ENCODE assay signal across 33 cellular contexts in the genomic region with DNA sequence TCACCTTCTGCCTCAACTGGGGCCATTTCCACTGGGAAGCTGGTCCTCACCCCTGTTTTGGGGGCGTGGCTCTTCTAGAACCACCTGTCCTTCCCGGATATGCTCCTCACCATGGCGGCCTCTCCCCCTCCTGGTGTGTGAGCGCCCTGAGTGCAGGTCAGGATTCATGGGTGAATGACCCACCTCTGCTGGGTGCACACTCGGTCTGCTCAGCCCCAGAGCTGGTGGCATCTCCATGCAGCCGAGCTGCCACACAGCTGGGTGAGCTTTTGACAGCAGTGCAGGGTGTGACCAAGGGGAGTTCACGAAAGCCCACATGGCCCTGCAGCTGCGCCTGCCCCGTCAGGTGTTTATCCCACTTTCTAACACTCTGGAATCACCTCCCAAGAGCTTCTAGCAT. TPM values are rescaled to one million over a fixed set of nuclear protein-coding genes. Genes with fewer than 3 reads are reported as not detected.
A peak's percentile ranks its signal among the peaks of the same experiment; 100 is the strongest.
DNase-seq lines count a peak whose midpoint lies in the region; ATAC-seq, FAIRE-seq and TF ChIP-seq lines count a peak whose summit lies in the region.
"Had no signal": no experiment of that assay in that cellular context is flagged by ENCODE, and none has a peak within 500 bp of the region (broad histone marks: within the 10 kb centered on the region; RNA-seq: fewer than 3 reads in every experiment).

No MANE protein-coding gene starts in this region.

- TF ChIP-seq POLR2A in thyroid gland (IDR thresholded peaks at IDR 0.05) = no peak

- 62 to 80% methylated on average over 9 of the region's 9 CpGs for WGBS in thyroid gland, 2 donors

- no peaks in the 10 kb centered on the region for H3K9me2 ChIP-seq in OCI-LY7 (ENCODE audit: insufficient read depth, low read length)

- H3K4me2 ChIP-seq in OCI-LY7 (ENCODE audit: low read length) = peak overlapping the region; percentile 75

- H3K4me3 Mint-ChIP-seq in memory B cell = no peak overlapping the region
- H3K4me3 Mint-ChIP-seq: mesothelial cell of epicardium; naive thymus-derived CD4-positive, alpha-beta T cell; T-cell; WTC11 had no signal

- H3K4me1 Mint-ChIP-seq in memory B cell = peaks cover 29% of the 10 kb centered on the region
- H3K4me1 Mint-ChIP-seq: T-cell, WTC11 had no signal

- intact Hi-C loops in OCI-LY7 (cut with micrococcal nuclease; ENCODE audit: unreplicated experiment) = loop anchor here (1.0 kb wide), 2 partner anchors 30 to 41 kb away; no protein-coding TSS in a partner anchor
- intact Hi-C loops in thyroid gland (cut with DNase I) = no loop called here
- intact Hi-C loops in cardiac septum (cut with DNase I) = no loop called here

- no peaks in the 10 kb centered on the region for H3K27me3 Mint-ChIP-seq in memory B cell
- H3K27me3 Mint-ChIP-seq: naive thymus-derived CD4-positive, alpha-beta T cell; T-cell had no signal

- H3K27ac Mint-ChIP-seq in memory B cell = peak overlapping the region; percentile 60
- H3K27ac Mint-ChIP-seq: mesothelial cell of epicardium; naive thymus-derived CD4-positive, alpha-beta T cell; T-cell; WTC11 had no signal

- FAIRE-seq in GM18507 (lab: Jason Lieb, UNC) = peak; percentile 38
- FAIRE-seq: GM19239, H1 had no signal

- peak; percentile 70 for ATAC-seq in memory B cell (ENCODE audit: low read depth)
- ATAC-seq: left lung; naive thymus-derived CD4-positive, alpha-beta T cell; psoas muscle; sciatic nerve; T-cell; WTC11 had no signal

- POLR2A ChIA-PET in OCI-LY7 (lab: Charles Lee) = interaction anchor here (0.6 to 1.7 kb wide), 8 partner anchors 8 to 90 kb away, joined by 3 to 6 read pairs (median 4); partner anchors contain the start of genes FDXR and NAT9
- POLR2A ChIA-PET in HEK293T (lab: Yijun Ruan, JAX) = interaction anchor here (1.3 to 1.9 kb wide), 3 partner anchors 10 to 41 kb away, joined by 3 to 6 read pairs (median 3); partner anchors contain the start of gene FDXR

- peak overlapping the region; percentile 60 for H3K27ac ChIP-seq in OCI-LY7 (ENCODE audit: low read depth, low read length, poor library complexity, severe bottlenecking)
- H3K27ac ChIP-seq in thyroid gland = peak overlapping the region in 1 of 3 donors; percentile 64
- H3K27ac ChIP-seq: ascending aorta, C4-2B, coronary artery, epithelial cell of prostate, left lung, psoas muscle, SJSA1, tibial nerve had no signal

- no peaks in the 10 kb centered on the region for H3K27me3 ChIP-seq in thyroid gland
- H3K27me3 ChIP-seq: ascending aorta, left lung, SJSA1, tibial nerve had no signal

- no peaks in the 10 kb centered on the region for H4K20me1 ChIP-seq in OCI-LY7 (ENCODE audit: insufficient read depth, low read length)

- no TSS peak for BruUV-seq in OCI-LY7 (replicated peaks; lab: Mats Ljungman, UMichigan)

- TF ChIP-seq CTCF in OCI-LY7 (conservative IDR thresholded peaks at IDR 0.05; ENCODE audit: low read length) (no peak), thyroid gland (IDR thresholded peaks at IDR 0.05) (no peak)

- H3K36me3 ChIP-seq in OCI-LY7 (ENCODE audit: insufficient read depth, low read length) = no peaks in the 10 kb centered on the region
- no peaks in the 10 kb centered on the region for H3K36me3 ChIP-seq in thyroid gland

- no peaks in the 10 kb centered on the region for H3K9me3 Mint-ChIP-seq in memory B cell
- H3K9me3 Mint-ChIP-seq: mesothelial cell of epicardium; naive thymus-derived CD4-positive, alpha-beta T cell; T-cell; WTC11 had no signal

- H3K9me3 ChIP-seq in OCI-LY7 (ENCODE audit: low read length) (no peaks in the 10 kb centered on the region), thyroid gland (no peaks in the 10 kb centered on the region)
- H3K9me3 ChIP-seq: ascending aorta, left lung, psoas muscle, SJSA1, tibial nerve had no signal

- H3K4me1 ChIP-seq in OCI-LY7 (ENCODE audit: insufficient read depth, low read length, poor library complexity, severe bottlenecking) (peaks cover 40% of the 10 kb centered on the region), thyroid gland (peaks cover 38 to 72% of the 10 kb centered on the region in 2 donors)
- H3K4me1 ChIP-seq: ascending aorta, left lung, psoas muscle, SJSA1, tibial nerve had no signal

- H3K79me2 ChIP-seq in OCI-LY7 (ENCODE audit: insufficient read depth, low read depth, low read length) = no peaks in the 10 kb centered on the region

- peaks cover 7% of the 10 kb centered on the region for H3K36me3 Mint-ChIP-seq in memory B cell
- H3K36me3 Mint-ChIP-seq: WTC11 had no signal

- H3K4me3 ChIP-seq in OCI-LY7 (ENCODE audit: low read depth, low read length, poor library complexity, severe bottlenecking) (peak overlapping the region; percentile 0), thyroid gland (replicated peaks in 1 of 3) (no peak overlapping the region)
- H3K4me3 ChIP-seq: ascending aorta, coronary artery, left lung, psoas muscle, SJSA1, tibial nerve had no signal

- DNase-seq in GM18507 (ENCODE audit: extremely low spot score, insufficient read length, low read depth) (peak; percentile 23), OCI-LY7 (ENCODE audit: low spot score) (peak; percentile 92), memory B cell (ENCODE audit: low spot score in 2 of 2) (no peak), thyroid gland (peak; percentile 62 to 64), cardiac septum (ENCODE audit: low spot score) (no peak), HEK293T (ENCODE audit: extremely low spot score) (no peak), HPDE6-E6E7 (ENCODE audit: extremely low spot score) (no peak)
- DNase-seq: activated T-cell treated with anti-CD3 and anti-CD28 coated beads, Interleukin-2, amount 50 U/mL, for 48 hours; caudate nucleus; DMS79; effector CD8-positive, alpha-beta T cell; GDM1; KBM-7; naive thymus-derived CD4-positive, alpha-beta T cell; NCI-H2029; NCI-H226; nucleus accumbens; psoas muscle; RPMI8226; stimulated activated CD4-positive, alpha-beta T cell treated with anti-CD3 and anti-CD28 coated beads, Interleukin-4, amount 100 ng/mL, for 1 hour; T-cell had no signal

- 0 out of 2 replicates have a peak overlapping the region, but pooled peaks have one; percentile 24 for H2AFZ ChIP-seq in OCI-LY7 (ENCODE audit: low read length)

- CTCF ChIA-PET in OCI-LY7 (lab: Charles Lee; ENCODE audit: unreplicated experiment) (interaction anchor here (0.6 to 3.4 kb wide), 10 partner anchors 12 to 129 kb away, joined by 3 to 16 read pairs (median 5); no protein-coding TSS in a partner anchor), HEK293T (lab: Yijun Ruan, JAX) (interaction anchor here (0.8 to 3.0 kb wide), 3 partner anchors 11 to 30 kb away, joined by 3 to 15 read pairs (median 8); no protein-coding TSS in a partner anchor)

TF ChIP-seq in HEK293T, 16 proteins besides CTCF, POLR2A, EP300 and RAD21:
- no peak for TF ChIP-seq ELF4 (IDR thresholded peaks at IDR 0.05)
- TF ChIP-seq FOXK2 (IDR thresholded peaks at IDR 0.05) = no peak
- no peak for TF ChIP-seq ZNF384 (IDR thresholded peaks at IDR 0.05)
- no peak for TF ChIP-seq PKNOX1 (IDR thresholded peaks at IDR 0.05)
- no peak for TF ChIP-seq FOXA1 (IDR thresholded peaks at IDR 0.05)
- no peak for TF ChIP-seq FOXM1 (IDR thresholded peaks at IDR 0.05; ENCODE audit: borderline replicate concordance)
- TF ChIP-seq NFRKB (IDR thresholded peaks at IDR 0.05) = no peak
- TF ChIP-seq SP1 (IDR thresholded peaks at IDR 0.05) = no peak
- TF ChIP-seq BHLHE40 (IDR thresholded peaks at IDR 0.05; ENCODE audit: borderline replicate concordance) = no peak
- no peak for TF ChIP-seq SUZ12 (IDR thresholded peaks at IDR 0.05)
- no peak for TF ChIP-seq HDGF (IDR thresholded peaks at IDR 0.05; ENCODE audit: borderline replicate concordance)
- TF ChIP-seq ARNT (IDR thresholded peaks at IDR 0.05) = no peak
- no peak for TF ChIP-seq LEF1 (IDR thresholded peaks at IDR 0.05; ENCODE audit: borderline replicate concordance)
- TF ChIP-seq CTBP1 (IDR thresholded peaks at IDR 0.05; ENCODE audit: borderline replicate concordance) = no peak
- TF ChIP-seq TARDBP (IDR thresholded peaks at IDR 0.05) = no peak
TF ChIP-seq in HEK293T: peak in this region for 0.

RNA-seq across cellular contexts. Expression of gene GRIN2C, which starts 27.3 kb away (rescaled TPM):
- total RNA-seq in OCI-LY7 (2014; rRNA removed; shearing (Covaris generic)) = 0.22 and 0.26 TPM in 2 replicates
- total RNA-seq in OCI-LY7 (2022) (0.55 and 0.61 TPM in 2 replicates), thyroid gland (100 to 1,000 TPM in 2 of 4 donors, 10 to 100 TPM in 2; 63.4 to 120 (median 94.0) TPM), cardiac septum (0.70 TPM)
- total RNA-seq: ascending aorta, SJSA1, T-cell had no signal

RNA-seq across cellular contexts. Expression of gene FDXR, which starts 40.4 kb away (rescaled TPM):
- total RNA-seq in OCI-LY7 (2014; rRNA removed; shearing (Covaris generic)) = 12.2 TPM in 2 replicates
- total RNA-seq in OCI-LY7 (2022) = 18.1 and 18.3 TPM in 2 replicates
- 10 to 100 TPM in 2 of 4 donors, 1 to 10 TPM in 2; 5.9 to 18.6 (median 10.2) TPM for total RNA-seq in thyroid gland
- 3.9 TPM for total RNA-seq in cardiac septum

RNA-seq across cellular contexts. Expression of gene NAT9, which starts 56.3 kb away (rescaled TPM):
- 77.2 and 99.3 TPM in 2 replicates for total RNA-seq in OCI-LY7 (2014; rRNA removed; shearing (Covaris generic))
- total RNA-seq in OCI-LY7 (2022) = 87.9 and 89.0 TPM in 2 replicates
- total RNA-seq in thyroid gland = 10 to 100 TPM; 33.1 to 46.5 (median 41.4) TPM
- total RNA-seq in cardiac septum = 27.6 TPM

Comparison
In these comparisons a context has a peak if more than half of its experiments do, and no peak if none do; other contexts are left out.
1. DNase-seq: peak in GM18507 (single experiment), OCI-LY7 (single experiment) and thyroid gland (2 of 2); none in memory B cell (0 of 2), cardiac septum (single experiment), HEK293T (single experiment) and HPDE6-E6E7 (single experiment).
2. RNA of gene GRIN2C, which starts 27.3 kb away (total RNA-seq): 63.4 to 120 TPM in thyroid gland; 0.70 TPM in cardiac septum (single experiment) and 0.22 to 0.61 TPM in OCI-LY7; every median in the first group is over 10 times any median in the second.